26 cellular contexts compared by ENCODE assay signal in genomic region chr6:14517536-14518105, GRCh38.
DNase-seq lines count a peak whose midpoint lies in the region; ATAC-seq, FAIRE-seq and TF ChIP-seq lines count a peak whose summit lies in the region.
"Had no signal": no experiment of that assay in that cellular context is flagged by ENCODE, and none has a peak within 500 bp of the region (broad histone marks: within the 10 kb centered on the region; RNA-seq: fewer than 3 reads in every experiment).

No MANE protein-coding gene starts in this region.

- intact Hi-C loops in Right ventricle myocardium inferior (cut with DNase I) = no loop called here
- intact Hi-C loops in left ventricle myocardium inferior (cut with micrococcal nuclease) = no loop called here
- intact Hi-C loops in K562 (cut with micrococcal nuclease) = no loop called here
- intact Hi-C loops in aorta (cut with DNase I) = no loop called here

- H3K9me1 ChIP-seq in K562 (ENCODE audit: control insufficient read depth, insufficient read depth, low read length) = no peaks in the 10 kb centered on the region

- FAIRE-seq in K562 (lab: Jason Lieb, UNC) = no peak
- FAIRE-seq: HepG2, kidney, urothelium cell line had no signal

- POLR2A ChIA-PET in K562 (lab: Yijun Ruan, JAX) = interaction anchor here (0.8 to 1.6 kb wide), 3 partner anchors 8 to 14 kb away, joined by 3 to 4 read pairs (median 3); no protein-coding TSS in a partner anchor

- H2BK15ac ChIP-seq in mesenchymal stem cell (ENCODE audit: low read depth, poor library complexity, severe bottlenecking) = no peak overlapping the region

- no peak overlapping the region for H2AK5ac ChIP-seq in mesenchymal stem cell (ENCODE audit: low read length, severe bottlenecking)

- no peak overlapping the region for H3K4me3 ChIP-seq in left ventricle myocardium inferior
- no peak overlapping the region for H3K4me3 ChIP-seq in K562
- H3K4me3 ChIP-seq in mesenchymal stem cell (ENCODE audit: insufficient read depth in 1 of 2, low read depth in 1 of 2, low read length in 2 of 2) = peak overlapping the region in 1 of 2 experiments; percentile 63
- no peak overlapping the region for H3K4me3 ChIP-seq in aorta (ENCODE audit: low read length in 2 of 2)
- H3K4me3 ChIP-seq: esophagus squamous epithelium, GM23338, PC-9, testis had no signal

- H3K36me3 ChIP-seq in left ventricle myocardium inferior (no peaks in the 10 kb centered on the region), K562 (ENCODE audit: control insufficient read depth, insufficient read depth, low read length) (no peaks in the 10 kb centered on the region), mesenchymal stem cell (ENCODE audit: control insufficient read depth in 1 of 2, insufficient read depth in 2 of 2, low read depth in 1 of 2, low read length in 2 of 2) (no peaks in the 10 kb centered on the region), aorta (ENCODE audit: control insufficient read depth in 1 of 2, insufficient read depth in 2 of 2, low read length in 1 of 2) (no peaks in the 10 kb centered on the region)
- H3K36me3 ChIP-seq: esophagus squamous epithelium had no signal

- ATAC-seq in Right ventricle myocardium inferior (peak; percentile 22), K562 (no peak), aorta (ENCODE audit: low FRiP score) (peak; percentile 40), HG02884 (IDR thresholded peaks at IDR 0.05; ENCODE audit: unreplicated experiment) (no peak)
- ATAC-seq: GM23338; HepG2; stimulated activated naive B cell treated with anti-CD40 and anti-IgM and Interleukin-4, amounts not matched to agents 10 μg/mL and 1 μg/mL and 100 μg/mL, for 72 hours had no signal

- no peak overlapping the region for H3K27ac ChIP-seq in left ventricle myocardium inferior (replicated peaks)
- H3K27ac ChIP-seq in K562 (ENCODE audit: extremely low read depth, low read depth, low read length) = no peak overlapping the region
- H3K27ac ChIP-seq in mesenchymal stem cell (ENCODE audit: low read length, poor library complexity, severe bottlenecking) = no peak overlapping the region
- no peak overlapping the region for H3K27ac ChIP-seq in aorta (ENCODE audit: low read depth in 1 of 2, low read length in 2 of 2)
- H3K27ac ChIP-seq: esophagus squamous epithelium, PC-9, testis had no signal

- BruUV-seq in K562 (replicated peaks; lab: Mats Ljungman, UMichigan) = no TSS peak

- no peak for TF ChIP-seq POLR2A in K562 (conservative IDR thresholded peaks at IDR 0.05)

- no peak overlapping the region for H3K4ac ChIP-seq in mesenchymal stem cell (ENCODE audit: low read depth in 1 of 2, low read length in 2 of 2)

- H3K4me1 ChIP-seq in left ventricle myocardium inferior (peaks cover 5% of the 10 kb centered on the region), K562 (replicated peaks in 1 of 2; ENCODE audit: control insufficient read depth in 2 of 2, insufficient read depth in 2 of 2, low read length in 2 of 2) (no peaks in the 10 kb centered on the region; a peak in 1 of 5 replicates), mesenchymal stem cell (ENCODE audit: control insufficient read depth, insufficient read depth, low read depth, low read length) (no peaks in the 10 kb centered on the region), aorta (ENCODE audit: control insufficient read depth in 1 of 2, insufficient read depth in 2 of 2, low read length in 2 of 2) (no peaks in the 10 kb centered on the region)
- H3K4me1 ChIP-seq: esophagus squamous epithelium, testis had no signal

- H2AFZ ChIP-seq in K562 (ENCODE audit: low read depth, low read length) (peak overlapping the region; percentile 81; the same call in 1 of the 2 replicates), mesenchymal stem cell (ENCODE audit: low read depth, low read length) (no peak overlapping the region)
- H2AFZ ChIP-seq: GM23338 had no signal

- H3K14ac ChIP-seq in mesenchymal stem cell (ENCODE audit: low read length in 2 of 2) = no peak overlapping the region

- H3K4me2 ChIP-seq in K562 (ENCODE audit: insufficient read depth, low read length) (no peak overlapping the region), mesenchymal stem cell (ENCODE audit: low read length, poor library complexity, severe bottlenecking) (no peak overlapping the region)
- H3K4me2 ChIP-seq: GM23338, PC-9 had no signal

- no peak overlapping the region for H2BK12ac ChIP-seq in mesenchymal stem cell (ENCODE audit: low read length in 2 of 2)

- no peak for TF ChIP-seq RAD21 in K562 (CRISPR knock-in tag; conservative IDR thresholded peaks at IDR 0.05 in 1 of 2, IDR thresholded peaks at IDR 0.05 in 1 of 2)

- CTCF ChIA-PET in K562 (lab: Yijun Ruan, JAX; ENCODE audit: low intra/inter-chr PET ratio) = no interaction called here

- H3K9me3 ChIP-seq in left ventricle myocardium inferior (replicated peaks) (no peaks in the 10 kb centered on the region), K562 (replicated peaks; ENCODE audit: control insufficient read depth, insufficient read depth, low read depth, low read length) (no peaks in the 10 kb centered on the region), mesenchymal stem cell (ENCODE audit: control insufficient read depth, low read length) (no peaks in the 10 kb centered on the region), aorta (ENCODE audit: control insufficient read depth, low read length) (no peaks in the 10 kb centered on the region)
- H3K9me3 ChIP-seq: esophagus squamous epithelium, testis had no signal

- H4K91ac ChIP-seq in mesenchymal stem cell (ENCODE audit: low read length) = no peak overlapping the region

- no peaks in the 10 kb centered on the region for H3K79me1 ChIP-seq in mesenchymal stem cell (replicated peaks; ENCODE audit: low read length, poor library complexity, severe bottlenecking)

- H3K23ac ChIP-seq in mesenchymal stem cell (ENCODE audit: low read length in 2 of 2) = no peak overlapping the region

- no peak for TF ChIP-seq EP300 in K562 (IDR thresholded peaks at IDR 0.05; ENCODE audit: low read length)

- TF ChIP-seq CTCF in left ventricle myocardium inferior (IDR thresholded peaks at IDR 0.05; ENCODE audit: borderline replicate concordance) (no peak), K562 (IDR thresholded peaks at IDR 0.05 in 2 of 3, conservative IDR thresholded peaks at IDR 0.05 in 1 of 3; ENCODE audit: insufficient read depth in 2 of 3, low read depth in 1 of 3, low read length in 3 of 3) (no peak)

- no peak overlapping the region for H3K9ac ChIP-seq in K562 (ENCODE audit: insufficient read depth in 1 of 2, low read depth in 2 of 2, low read length in 2 of 2)
- peak overlapping the region; percentile 44 for H3K9ac ChIP-seq in mesenchymal stem cell (ENCODE audit: low read length)

- DNase-seq in Right ventricle myocardium inferior (ENCODE audit: missing footprints) (no peak), left ventricle myocardium inferior (no peak), K562 (ENCODE audit: extremely low read depth in 1 of 4, low spot score in 3 of 4) (no peak), mesenchymal stem cell (no peak), aorta (no peak), H4 (ENCODE audit: low spot score) (no peak), MV-4-11 (lab: John Stamatoyannopoulos, UW) (no peak)
- DNase-seq: 8988T; activated CD4-positive, alpha-beta T cell treated with anti-CD3 and anti-CD28 coated beads, Interleukin-2, amount 50 U/mL, for 48 hours; activated CD4-positive, CD25-positive, alpha-beta regulatory T cell; CD4-positive, alpha-beta T cell; esophagus squamous epithelium; kidney; NCI-H1105 treated with DMSO at 0.1 percent for 48 hours; NCI-H2029; NCI-H2227 treated with DMSO at 0.1 percent for 48 hours; NCI-H526 treated with DMSO at 0.1 percent for 48 hours; PC-9; SHP77 treated with DMSO at 0.1 percent for 48 hours; stimulated activated CD4-positive, alpha-beta T cell treated with anti-CD3 and anti-CD28 coated beads, Interleukin-15, amount 100 ng/mL, for 24 hours; stimulated activated naive B cell treated with anti-CD40 and anti-IgM and Interleukin-4, amounts not matched to agents 10 μg/mL and 1 μg/mL and 100 μg/mL, for 72 hours; testis had no signal

- no peak overlapping the region for H3K18ac ChIP-seq in mesenchymal stem cell (ENCODE audit: low read depth in 1 of 2, low read length in 2 of 2)

- no peak overlapping the region for H2BK5ac ChIP-seq in mesenchymal stem cell (ENCODE audit: low read depth, low read length, poor library complexity, severe bottlenecking)

- WGBS in K562 (ENCODE audit: insufficient coverage, low coverage, missing lambda C conversion rate) = 65% methylated on average over 7 of the region's 7 CpGs
- 83% methylated on average over 4 of the region's 7 CpGs for WGBS in mesenchymal stem cell
- 12 to 13% methylated on average over 7 of the region's 7 CpGs for WGBS in aorta, 2 donors

- H3K79me2 ChIP-seq in K562 (ENCODE audit: control insufficient read depth, insufficient read depth, low read length) = no peaks in the 10 kb centered on the region

- no peak overlapping the region for H4K8ac ChIP-seq in mesenchymal stem cell (ENCODE audit: low read length)

- no peaks in the 10 kb centered on the region for H3K27me3 ChIP-seq in left ventricle myocardium inferior (ENCODE audit: low read depth)
- H3K27me3 ChIP-seq in K562 (ENCODE audit: control insufficient read depth in 2 of 2, insufficient read depth in 2 of 2, low read length in 2 of 2) = no peaks in the 10 kb centered on the region
- H3K27me3 ChIP-seq in mesenchymal stem cell (ENCODE audit: control insufficient read depth in 1 of 2, insufficient read depth in 1 of 2, low read length in 2 of 2) = no peaks in the 10 kb centered on the region
- H3K27me3 ChIP-seq in aorta (ENCODE audit: control insufficient read depth in 1 of 2, insufficient read depth in 2 of 2, low read length in 1 of 2) = peaks cover 0 to under 1% of the 10 kb centered on the region in 2 donors
- H3K27me3 ChIP-seq: esophagus squamous epithelium, testis had no signal

- in situ Hi-C loops in K562 (cut with MboI) = no loop called here

- no peaks in the 10 kb centered on the region for H4K20me1 ChIP-seq in K562 (replicated peaks; ENCODE audit: control insufficient read depth, insufficient read depth, low read length)

- H2BK120ac ChIP-seq in mesenchymal stem cell (ENCODE audit: low read depth, low read length) = no peak overlapping the region

TF ChIP-seq in K562, 482 proteins besides CTCF, POLR2A, EP300 and RAD21 (continues in another document):
- TF ChIP-seq SNAPC5 (CRISPR knock-in tag; IDR thresholded peaks at IDR 0.05) (no peak), PML (IDR thresholded peaks at IDR 0.05; ENCODE audit: low read length) (no peak), KLF16 (IDR thresholded peaks at IDR 0.05) (no peak), ATF4 (CRISPR knock-in tag; IDR thresholded peaks at IDR 0.05) (no peak)

Comparison
In these comparisons a context has a peak if more than half of its experiments do, and no peak if none do; other contexts are left out.
1. ATAC-seq: peak in Right ventricle myocardium inferior (single experiment) and aorta (single experiment); none in K562 (single experiment) and HG02884 (single experiment).